Comparison of ENCODE assay signal across 10 cellular contexts in the genomic region with DNA sequence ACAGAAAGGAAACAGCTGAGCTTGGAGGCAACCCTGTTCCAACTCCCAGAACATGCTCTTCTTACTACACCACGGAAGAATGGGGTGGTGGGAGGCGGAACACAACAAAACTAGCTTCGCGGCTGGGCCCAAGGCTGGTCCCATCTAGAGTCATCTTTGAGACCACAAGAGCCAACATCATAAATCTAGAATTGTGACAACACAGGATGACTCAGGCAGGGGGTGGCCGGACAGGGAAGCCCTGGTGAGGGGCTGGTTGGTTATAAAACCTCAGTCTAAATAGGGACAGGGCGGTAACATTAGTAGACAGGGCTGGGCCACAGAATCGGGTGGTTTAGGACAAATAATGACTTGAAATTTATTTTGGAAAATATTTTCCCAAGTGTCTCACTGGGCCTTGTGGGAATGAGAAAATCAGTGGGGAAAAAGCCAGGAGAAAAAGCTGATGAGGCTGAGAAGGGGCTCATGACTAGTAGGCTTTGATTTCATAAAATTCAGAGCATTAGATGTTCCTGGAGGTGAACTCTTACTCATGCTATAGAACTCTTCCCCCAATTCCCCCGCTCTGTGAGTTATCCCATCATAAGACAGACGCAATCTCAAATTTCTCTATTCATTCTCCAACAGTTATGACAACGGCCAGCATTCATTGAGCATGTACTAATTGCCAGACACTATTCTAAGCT.
DNase-seq lines count a peak whose midpoint lies in the region; ATAC-seq, FAIRE-seq and TF ChIP-seq lines count a peak whose summit lies in the region.
"Had no signal": no experiment of that assay in that cellular context is flagged by ENCODE, and none has a peak within 500 bp of the region (broad histone marks: within the 10 kb centered on the region; RNA-seq: fewer than 3 reads in every experiment).

No MANE protein-coding gene starts in this region.

- no peaks in the 10 kb centered on the region for H3K27me3 ChIP-seq in left lung

- peak; percentile 50 for FAIRE-seq in urothelium cell line (lab: Jason Lieb, UNC)

- peak in 1 of 2 donors; percentile 12 for DNase-seq in activated naive CD4-positive, alpha-beta T cell treated with anti-CD3 and anti-CD28 coated beads, Interleukin-2, amount 50 U/mL, for 72 hours (ENCODE audit: low spot score in 2 of 2)
- no peak for DNase-seq in activated naive CD4-positive, alpha-beta T cell treated with anti-CD3 and anti-CD28 coated beads, Interleukin-2, amount 50 U/mL, for 16 hours
- DNase-seq in UCSD-AML1 (lab: John Stamatoyannopoulos, UW; ENCODE audit: unreplicated experiment) (peak; percentile 86), left lung (peak in 1 of 2 donors; percentile 43), urothelium cell line (ENCODE audit: low spot score) (peak; percentile 91), DMS53 treated with DMSO at 0.1 percent for 48 hours (lab: John Stamatoyannopoulos, UW; ENCODE audit: unreplicated experiment) (no peak), inferior parietal cortex (ENCODE audit: extremely low spot score) (no peak)
- DNase-seq: activated CD4-positive, alpha-beta T cell treated with anti-CD3 and anti-CD28 coated beads for 1 hour; NCI-H1048 had no signal

- TF ChIP-seq CTCF in left lung (IDR thresholded peaks at IDR 0.05), result no peak

- H3K9me3 ChIP-seq in left lung, result no peaks in the 10 kb centered on the region

- H3K27ac ChIP-seq in left lung, result peak overlapping the region in 1 of 2 donors; percentile 18

- intact Hi-C loops in left lung (cut with DNase I), result no loop called here

- peaks cover 3 to 4% of the 10 kb centered on the region in 2 donors for H3K4me1 ChIP-seq in left lung

- H3K9me3 Mint-ChIP-seq in activated naive CD4-positive, alpha-beta T cell treated with anti-CD3 and anti-CD28 coated beads, Interleukin-2, amount 50 U/mL, for 72 hours, result no peaks in the 10 kb centered on the region

- H3K4me3 ChIP-seq in left lung, result no peak overlapping the region

- ATAC-seq in activated naive CD4-positive, alpha-beta T cell treated with anti-CD3 and anti-CD28 coated beads, Interleukin-2, amount 50 U/mL, for 72 hours, result peak; percentile 69 to 70
- ATAC-seq in left lung (peak; percentile 41), GM21381 (IDR thresholded peaks at IDR 0.05; ENCODE audit: unreplicated experiment) (no peak)

- no peaks in the 10 kb centered on the region for H3K36me3 ChIP-seq in left lung

- peaks cover 0 to 5% of the 10 kb centered on the region in 2 donors for H3K36me3 Mint-ChIP-seq in activated naive CD4-positive, alpha-beta T cell treated with anti-CD3 and anti-CD28 coated beads, Interleukin-2, amount 50 U/mL, for 72 hours

- peak overlapping the region in 1 of 2 donors; percentile 34 for H3K27ac Mint-ChIP-seq in activated naive CD4-positive, alpha-beta T cell treated with anti-CD3 and anti-CD28 coated beads, Interleukin-2, amount 50 U/mL, for 72 hours

Comparison
In these comparisons a context has a peak if more than half of its experiments do, and no peak if none do; other contexts are left out.
1. DNase-seq: peak in UCSD-AML1 (single experiment) and urothelium cell line (single experiment); none in activated naive CD4-positive, alpha-beta T cell treated with anti-CD3 and anti-CD28 coated beads, Interleukin-2, amount 50 U/mL, for 16 hours (single experiment), DMS53 treated with DMSO at 0.1 percent for 48 hours (single experiment) and inferior parietal cortex (single experiment).